24 cellular contexts compared by ENCODE assay signal in genomic region chr3:36210840-36211655, GRCh38.
DNase-seq lines count a peak whose midpoint lies in the region; ATAC-seq, FAIRE-seq and TF ChIP-seq lines count a peak whose summit lies in the region.
"Had no signal": no experiment of that assay in that cellular context is flagged by ENCODE, and none has a peak within 500 bp of the region (broad histone marks: within the 10 kb centered on the region; RNA-seq: fewer than 3 reads in every experiment).

No MANE protein-coding gene starts in this region.

- H3K9me3 ChIP-seq in OCI-LY3 (ENCODE audit: insufficient read depth, low read length) = no peaks in the 10 kb centered on the region
- H3K9me3 ChIP-seq: ascending aorta, sigmoid colon, uterus had no signal

- H3K79me2 ChIP-seq in OCI-LY3 (ENCODE audit: low read length) = no peaks in the 10 kb centered on the region

- H3K36me3 ChIP-seq in OCI-LY3 (replicated peaks; ENCODE audit: low read depth, low read length) = no peaks in the 10 kb centered on the region
- H3K36me3 ChIP-seq: ascending aorta, sigmoid colon, uterus had no signal

- H3K27me3 ChIP-seq in OCI-LY3 (ENCODE audit: low read depth, low read length) = no peaks in the 10 kb centered on the region
- H3K27me3 ChIP-seq: ascending aorta, sigmoid colon, uterus had no signal

- no peaks in the 10 kb centered on the region for H4K20me1 ChIP-seq in OCI-LY3 (ENCODE audit: insufficient read depth, low read length)

- no peak overlapping the region for H3K27ac ChIP-seq in OCI-LY3 (ENCODE audit: low read length)
- H3K27ac ChIP-seq: ascending aorta, sigmoid colon, uterus had no signal

- no peak overlapping the region for H3K4me2 ChIP-seq in OCI-LY3 (ENCODE audit: low read length)

- H2AFZ ChIP-seq in OCI-LY3 (ENCODE audit: low read depth, low read length) = no peak overlapping the region

- TF ChIP-seq CTCF in OCI-LY3 (IDR thresholded peaks at IDR 0.05; ENCODE audit: low read depth, low read length) = peak; percentile 37

- H3K9ac ChIP-seq in OCI-LY3 (ENCODE audit: low read length) = no peak overlapping the region

- H3K4me1 ChIP-seq in OCI-LY3 (ENCODE audit: low read length) = no peaks in the 10 kb centered on the region
- H3K4me1 ChIP-seq: uterus had no signal

- DNase-seq in GM19239 (ENCODE audit: insufficient read length, low spot score) (no peak), skeletal muscle cell (ENCODE audit: low read depth) (peak; percentile 13), iPS-NIHi11 (ENCODE audit: low spot score) (no peak)
- DNase-seq in activated CD8-positive, alpha-beta memory T cell treated with anti-CD3 and anti-CD28 coated beads, Interleukin-2, amount 50 U/mL, for 48 hours = no peak
- DNase-seq: activated B cell treated with CpG ODN at 0.5 μM for 24 hours; activated CD4-positive, alpha-beta memory T cell treated with anti-CD3 and anti-CD28 coated beads, Interleukin-2, amount 10 ng/mL, durations not matched to agents 7 days and 5 days; activated naive CD4-positive, alpha-beta T cell treated with anti-CD3 and anti-CD28 coated beads, Interleukin-2, amount 10 ng/mL, durations not matched to agents 7 days and 5 days; activated T-cell treated with anti-CD3 and anti-CD28 coated beads, Interleukin-2, amount 50 U/mL, for 4 hours; naive B cell; NCI-H187; NCI-H446; SHP77; sigmoid colon; stimulated activated CD4-positive, alpha-beta T cell treated with anti-CD3 and anti-CD28 coated beads, Interleukin-2, amount 100 ng/mL, for 48 hours; uterus had no signal

- H3K4me3 ChIP-seq in OCI-LY3 (ENCODE audit: low read length) = no peak overlapping the region
- no peak overlapping the region for H3K4me3 ChIP-seq in skeletal muscle cell (ENCODE audit: low read depth, low read length)
- H3K4me3 ChIP-seq: ascending aorta, GM12878, sigmoid colon, uterus had no signal

- ATAC-seq in HG02970 (IDR thresholded peaks at IDR 0.05; ENCODE audit: low FRiP score, unreplicated experiment) (peak; percentile 41), GM19035 (IDR thresholded peaks at IDR 0.05; ENCODE audit: unreplicated experiment) (no peak)
- ATAC-seq: activated T-cell treated with anti-CD3 and anti-CD28 coated beads, Interleukin-2, amount 50 U/mL, for 4 hours; GM12878 had no signal

- peak; percentile 52 for FAIRE-seq in GM19239 (lab: Jason Lieb, UNC)
- FAIRE-seq: endometrium, G401.6, GM12878, H54, islet of Langerhans had no signal
